Comparison of ENCODE assay signal across 1 cellular context in the genomic region with DNA sequence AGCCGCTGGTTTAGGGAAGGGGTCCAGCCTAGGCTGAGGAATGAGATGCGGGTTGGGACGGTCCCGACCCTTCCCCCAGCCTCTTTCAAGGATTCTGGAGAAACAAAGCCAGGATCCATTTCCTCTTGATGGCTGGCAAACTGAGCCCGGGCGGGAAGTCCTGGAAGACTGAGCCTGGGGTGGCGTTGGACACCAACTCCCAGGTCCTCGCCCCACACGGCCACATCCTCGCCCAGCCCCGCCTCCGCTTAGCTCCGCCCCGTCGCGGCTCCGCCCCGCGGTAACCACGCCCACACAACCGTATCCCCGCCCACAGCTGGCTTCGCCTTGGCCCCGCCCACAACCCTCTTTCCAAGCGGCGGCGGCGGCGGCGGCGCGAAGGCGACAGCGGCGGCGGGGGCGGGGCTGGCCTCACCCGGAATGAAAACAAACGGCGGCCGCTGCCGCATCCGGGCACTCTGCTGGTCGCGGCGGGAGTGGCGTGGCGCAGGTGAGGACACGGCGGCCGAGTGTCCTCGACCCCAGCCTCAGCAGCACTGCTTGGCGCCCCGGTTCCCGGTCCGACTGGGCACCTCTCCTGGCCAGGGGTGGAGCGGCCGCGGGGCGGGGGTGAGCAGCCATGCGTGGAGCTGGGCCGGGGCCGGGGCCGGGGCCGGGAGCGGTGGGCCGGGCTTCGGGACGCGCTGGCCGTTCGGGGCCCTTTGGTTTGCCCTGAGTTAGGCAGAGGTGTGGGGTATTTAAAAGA.
A peak's percentile ranks its signal among the peaks of the same experiment; 100 is the strongest.
TF ChIP-seq lines count a peak whose summit lies in the region.

NUB1 (plus strand) TSS at position 456 of the 745 bp plus-strand sequence. CDS start 3,538 bp downstream, outside the sequence.

TF ChIP-seq in HepG2, 621 proteins besides CTCF, POLR2A, EP300 and RAD21 (continued from another document and continues in another):
- TF ChIP-seq AFF4 (CRISPR knock-in tag; IDR thresholded peaks at IDR 0.05) (no peak), FOXA3 (CRISPR knock-in tag; IDR thresholded peaks at IDR 0.05) (peak; percentile 96), REL (CRISPR knock-in tag; conservative IDR thresholded peaks at IDR 0.05) (no peak), MTF1 (CRISPR knock-in tag; IDR thresholded peaks at IDR 0.05) (no peak), ZFP62 (CRISPR knock-in tag; IDR thresholded peaks at IDR 0.05) (no peak), ZMYM4 (CRISPR knock-in tag; IDR thresholded peaks at IDR 0.05) (peak; percentile 62; the same call in 1 of the 2 replicates), ARNTL (CRISPR knock-in tag; IDR thresholded peaks at IDR 0.05) (peak; percentile 70; the same call in 1 of the 2 replicates), ZNF883 (CRISPR knock-in tag; IDR thresholded peaks at IDR 0.05; ENCODE audit: not compliant biosample characterization) (no peak), ZNF354B (CRISPR knock-in tag; IDR thresholded peaks at IDR 0.05) (0 out of 2 replicates have a peak, but pooled peaks have one; percentile 25), AKAP8 (CRISPR knock-in tag; IDR thresholded peaks at IDR 0.05) (peak; percentile 85; the same call in 1 of the 2 replicates), ZNF3 (CRISPR knock-in tag; IDR thresholded peaks at IDR 0.05) (no peak), TCF12 (IDR thresholded peaks at IDR 0.05) (no peak), TCF12 (CRISPR knock-in tag; IDR thresholded peaks at IDR 0.05) (no peak), ZBTB37 (CRISPR knock-in tag; IDR thresholded peaks at IDR 0.05) (no peak), MAZ (IDR thresholded peaks at IDR 0.05; ENCODE audit: borderline replicate concordance, low read depth, low read length) (no peak; the same call in 1 of the 2 replicates), MAZ (CRISPR knock-in tag; IDR thresholded peaks at IDR 0.05; ENCODE audit: low read depth) (peak; percentile 74), HHEX (CRISPR knock-in tag; IDR thresholded peaks at IDR 0.05) (no peak), ZNF24 (IDR thresholded peaks at IDR 0.05) (no peak), ZNF138 (CRISPR knock-in tag; IDR thresholded peaks at IDR 0.05; ENCODE audit: low read depth) (no peak), BRCA1 (CRISPR knock-in tag; IDR thresholded peaks at IDR 0.05) (peak; percentile 51; the same call in 1 of the 2 replicates), STAT6 (CRISPR knock-in tag; IDR thresholded peaks at IDR 0.05; ENCODE audit: borderline replicate concordance) (no peak), ZNF615 (CRISPR knock-in tag; IDR thresholded peaks at IDR 0.05; ENCODE audit: borderline replicate concordance) (no peak), ESRRA (CRISPR knock-in tag; IDR thresholded peaks at IDR 0.05; ENCODE audit: low read depth) (no peak), ZNF253 (CRISPR knock-in tag; IDR thresholded peaks at IDR 0.05; ENCODE audit: borderline replicate concordance) (no peak), MIXL1 (CRISPR knock-in tag; IDR thresholded peaks at IDR 0.05) (no peak), CEBPG (CRISPR knock-in tag; IDR thresholded peaks at IDR 0.05) (no peak), ZFP36L1 (CRISPR knock-in tag; IDR thresholded peaks at IDR 0.05) (no peak; the same call in 1 of the 2 replicates), ZNF776 (CRISPR knock-in tag; IDR thresholded peaks at IDR 0.05) (no peak), CSRNP1 (CRISPR knock-in tag; IDR thresholded peaks at IDR 0.05) (peak; percentile 85; the same call in 1 of the 2 replicates), RXRA (CRISPR knock-in tag; IDR thresholded peaks at IDR 0.05) (peak; percentile 19; the same call in 1 of the 2 replicates)
- TF ChIP-seq, protein P1, sequence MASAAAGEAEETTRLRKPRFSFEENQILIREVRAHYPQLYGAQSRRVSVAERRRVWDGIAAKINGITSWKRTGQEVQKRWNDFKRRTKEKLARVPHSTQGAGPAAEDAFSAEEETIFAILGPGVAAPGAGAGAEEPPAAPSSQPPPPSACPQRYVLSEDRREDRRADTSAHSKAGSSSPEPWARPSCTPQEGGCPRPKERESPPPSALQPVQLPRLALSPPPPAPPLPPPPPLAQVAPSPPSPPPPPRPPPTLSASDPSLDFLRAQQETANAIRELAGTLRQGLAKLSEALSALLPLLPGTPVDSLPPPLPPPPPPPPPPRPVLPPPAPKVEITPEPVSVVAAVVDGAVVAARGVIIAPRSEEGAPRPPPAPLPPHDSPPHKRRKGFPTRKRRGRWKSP (CRISPR knock-in tag; IDR thresholded peaks at IDR 0.05), result peak; percentile 62; the same call in 1 of the 2 replicates
- TF ChIP-seq, protein P2, sequence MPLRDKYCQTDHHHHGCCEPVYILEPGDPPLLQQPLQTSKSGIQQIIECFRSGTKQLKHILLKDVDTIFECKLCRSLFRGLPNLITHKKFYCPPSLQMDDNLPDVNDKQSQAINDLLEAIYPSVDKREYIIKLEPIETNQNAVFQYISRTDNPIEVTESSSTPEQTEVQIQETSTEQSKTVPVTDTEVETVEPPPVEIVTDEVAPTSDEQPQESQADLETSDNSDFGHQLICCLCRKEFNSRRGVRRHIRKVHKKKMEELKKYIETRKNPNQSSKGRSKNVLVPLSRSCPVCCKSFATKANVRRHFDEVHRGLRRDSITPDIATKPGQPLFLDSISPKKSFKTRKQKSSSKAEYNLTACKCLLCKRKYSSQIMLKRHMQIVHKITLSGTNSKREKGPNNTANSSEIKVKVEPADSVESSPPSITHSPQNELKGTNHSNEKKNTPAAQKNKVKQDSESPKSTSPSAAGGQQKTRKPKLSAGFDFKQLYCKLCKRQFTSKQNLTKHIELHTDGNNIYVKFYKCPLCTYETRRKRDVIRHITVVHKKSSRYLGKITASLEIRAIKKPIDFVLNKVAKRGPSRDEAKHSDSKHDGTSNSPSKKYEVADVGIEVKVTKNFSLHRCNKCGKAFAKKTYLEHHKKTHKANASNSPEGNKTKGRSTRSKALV (CRISPR knock-in tag; IDR thresholded peaks at IDR 0.05), result peak; percentile 24; the same call in 1 of the 2 replicates
- TF ChIP-seq, protein P3, sequence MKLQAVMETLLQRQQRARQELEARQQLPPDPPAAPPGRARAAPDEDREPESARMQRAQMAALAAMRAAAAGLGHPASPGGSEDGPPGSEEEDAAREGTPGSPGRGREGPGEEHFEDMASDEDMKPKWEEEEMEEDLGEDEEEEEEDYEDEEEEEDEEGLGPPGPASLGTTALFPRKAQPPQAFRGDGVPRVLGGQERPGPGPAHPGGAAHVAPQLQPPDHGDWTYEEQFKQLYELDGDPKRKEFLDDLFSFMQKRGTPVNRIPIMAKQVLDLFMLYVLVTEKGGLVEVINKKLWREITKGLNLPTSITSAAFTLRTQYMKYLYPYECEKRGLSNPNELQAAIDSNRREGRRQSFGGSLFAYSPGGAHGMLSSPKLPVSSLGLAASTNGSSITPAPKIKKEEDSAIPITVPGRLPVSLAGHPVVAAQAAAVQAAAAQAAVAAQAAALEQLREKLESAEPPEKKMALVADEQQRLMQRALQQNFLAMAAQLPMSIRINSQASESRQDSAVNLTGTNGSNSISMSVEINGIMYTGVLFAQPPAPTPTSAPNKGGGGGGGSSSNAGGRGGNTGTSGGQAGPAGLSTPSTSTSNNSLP (IDR thresholded peaks at IDR 0.05; ENCODE audit: low read depth, low read length), result no peak
- TF ChIP-seq, protein P4, sequence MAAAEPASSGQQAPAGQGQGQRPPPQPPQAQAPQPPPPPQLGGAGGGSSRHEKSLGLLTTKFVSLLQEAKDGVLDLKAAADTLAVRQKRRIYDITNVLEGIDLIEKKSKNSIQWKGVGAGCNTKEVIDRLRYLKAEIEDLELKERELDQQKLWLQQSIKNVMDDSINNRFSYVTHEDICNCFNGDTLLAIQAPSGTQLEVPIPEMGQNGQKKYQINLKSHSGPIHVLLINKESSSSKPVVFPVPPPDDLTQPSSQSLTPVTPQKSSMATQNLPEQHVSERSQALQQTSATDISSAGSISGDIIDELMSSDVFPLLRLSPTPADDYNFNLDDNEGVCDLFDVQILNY (CRISPR knock-in tag; conservative IDR thresholded peaks at IDR 0.05), result peak; percentile 43; the same call in 1 of the 2 replicates
- TF ChIP-seq, protein P5, sequence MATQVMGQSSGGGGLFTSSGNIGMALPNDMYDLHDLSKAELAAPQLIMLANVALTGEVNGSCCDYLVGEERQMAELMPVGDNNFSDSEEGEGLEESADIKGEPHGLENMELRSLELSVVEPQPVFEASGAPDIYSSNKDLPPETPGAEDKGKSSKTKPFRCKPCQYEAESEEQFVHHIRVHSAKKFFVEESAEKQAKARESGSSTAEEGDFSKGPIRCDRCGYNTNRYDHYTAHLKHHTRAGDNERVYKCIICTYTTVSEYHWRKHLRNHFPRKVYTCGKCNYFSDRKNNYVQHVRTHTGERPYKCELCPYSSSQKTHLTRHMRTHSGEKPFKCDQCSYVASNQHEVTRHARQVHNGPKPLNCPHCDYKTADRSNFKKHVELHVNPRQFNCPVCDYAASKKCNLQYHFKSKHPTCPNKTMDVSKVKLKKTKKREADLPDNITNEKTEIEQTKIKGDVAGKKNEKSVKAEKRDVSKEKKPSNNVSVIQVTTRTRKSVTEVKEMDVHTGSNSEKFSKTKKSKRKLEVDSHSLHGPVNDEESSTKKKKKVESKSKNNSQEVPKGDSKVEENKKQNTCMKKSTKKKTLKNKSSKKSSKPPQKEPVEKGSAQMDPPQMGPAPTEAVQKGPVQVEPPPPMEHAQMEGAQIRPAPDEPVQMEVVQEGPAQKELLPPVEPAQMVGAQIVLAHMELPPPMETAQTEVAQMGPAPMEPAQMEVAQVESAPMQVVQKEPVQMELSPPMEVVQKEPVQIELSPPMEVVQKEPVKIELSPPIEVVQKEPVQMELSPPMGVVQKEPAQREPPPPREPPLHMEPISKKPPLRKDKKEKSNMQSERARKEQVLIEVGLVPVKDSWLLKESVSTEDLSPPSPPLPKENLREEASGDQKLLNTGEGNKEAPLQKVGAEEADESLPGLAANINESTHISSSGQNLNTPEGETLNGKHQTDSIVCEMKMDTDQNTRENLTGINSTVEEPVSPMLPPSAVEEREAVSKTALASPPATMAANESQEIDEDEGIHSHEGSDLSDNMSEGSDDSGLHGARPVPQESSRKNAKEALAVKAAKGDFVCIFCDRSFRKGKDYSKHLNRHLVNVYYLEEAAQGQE (IDR thresholded peaks at IDR 0.05; ENCODE audit: borderline replicate concordance in 1 of 2, low read depth in 1 of 2, low read length in 2 of 2), result no peak
